Comparison of ENCODE assay signal across 1 cellular context in genomic region chr20:47413189-47413588, GRCh38.
TF ChIP-seq lines count a peak whose summit lies in the region.

No MANE protein-coding gene starts in this region.

TF ChIP-seq in GM23338, 12 proteins besides CTCF, POLR2A, EP300 and RAD21 (continued from another document):
- TF ChIP-seq REST (IDR thresholded peaks at IDR 0.05; ENCODE audit: unreplicated experiment) = no peak
- TF ChIP-seq EZH2 (IDR thresholded peaks at IDR 0.05; ENCODE audit: low read depth, unreplicated experiment) = no peak
- TF ChIP-seq POLR2AphosphoS5 (IDR thresholded peaks at IDR 0.05; ENCODE audit: low read depth) = no peak
- TF ChIP-seq ETS1 (IDR thresholded peaks at IDR 0.05) = no peak
- TF ChIP-seq JUNB (IDR thresholded peaks at IDR 0.05; ENCODE audit: unreplicated experiment) = no peak
- TF ChIP-seq CREB1 (CRISPR knock-in tag; IDR thresholded peaks at IDR 0.05; ENCODE audit: low read depth) = no peak
